In the genomic region with DNA sequence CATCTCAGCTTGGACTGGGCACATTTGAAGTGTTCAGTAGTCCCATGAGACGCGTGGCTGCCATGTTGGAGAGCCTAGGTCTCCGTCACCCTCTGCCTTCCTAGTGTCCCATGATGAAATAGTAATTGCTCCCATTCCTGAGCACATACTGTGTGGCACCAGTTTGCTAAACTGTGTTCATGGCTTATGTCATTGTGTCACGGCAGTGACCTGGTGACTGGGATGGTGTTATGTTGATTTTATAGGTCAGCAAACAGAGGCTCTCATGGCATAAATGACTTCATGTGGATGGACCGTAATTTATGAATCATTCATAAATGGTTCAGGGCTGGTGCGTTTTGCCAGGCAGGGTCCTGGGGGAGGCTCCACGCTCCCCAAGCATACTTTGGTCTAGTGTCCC, we compare ENCODE assay signal across 19 cellular contexts. TPM values are rescaled to one million over a fixed set of nuclear protein-coding genes. Genes with fewer than 3 reads are reported as not detected.
DNase-seq lines count a peak whose midpoint lies in the region; ATAC-seq, FAIRE-seq and TF ChIP-seq lines count a peak whose summit lies in the region.
"Had no signal": no experiment of that assay in that cellular context is flagged by ENCODE, and none has a peak within 500 bp of the region (broad histone marks: within the 10 kb centered on the region; RNA-seq: fewer than 3 reads in every experiment).

No MANE protein-coding gene starts in this region.

- no peaks in the 10 kb centered on the region for H3K9me3 ChIP-seq in stomach smooth muscle (ENCODE audit: control insufficient read depth in 2 of 2, low read length in 2 of 2)
- H3K9me3 ChIP-seq: heart left ventricle had no signal

- ATAC-seq in HG03342 (IDR thresholded peaks at IDR 0.05; ENCODE audit: unreplicated experiment), result no peak
- ATAC-seq in effector memory CD8-positive, alpha-beta T cell (replicated peaks), result no peak
- ATAC-seq: heart left ventricle had no signal

- CTCF ChIA-PET in activated naive CD4-positive, alpha-beta T cell treated with anti-CD3 and anti-CD28 coated beads, Interleukin-2, amount 10 ng/mL, durations not matched to agents 7 days and 5 days (lab: Charles Lee), result interaction anchor here (1.3 to 1.5 kb wide), 2 partner anchors 8 to 131 kb away, joined by 4 to 5 read pairs; no protein-coding TSS in a partner anchor
- CTCF ChIA-PET in GM10248 (lab: Yijun Ruan, JAX), result interaction anchor here (0.6 to 4.5 kb wide), 6 partner anchors 8 to 130 kb away, joined by 3 to 22 read pairs (median 7); no protein-coding TSS in a partner anchor

- no peak overlapping the region for H3K27ac Mint-ChIP-seq in activated naive CD4-positive, alpha-beta T cell treated with anti-CD3 and anti-CD28 coated beads, Interleukin-2, amount 10 ng/mL, durations not matched to agents 7 days and 5 days
- H3K27ac Mint-ChIP-seq in brain, result peak overlapping the region; percentile 17 to 90 (median 73)
- H3K27ac Mint-ChIP-seq in effector memory CD8-positive, alpha-beta T cell, result no peak overlapping the region
- H3K27ac Mint-ChIP-seq: nephron had no signal

- no peak overlapping the region for H3K4me3 ChIP-seq in stomach smooth muscle (ENCODE audit: low read length in 2 of 2)
- H3K4me3 ChIP-seq: heart left ventricle had no signal

- H3K27ac ChIP-seq in stomach smooth muscle (ENCODE audit: low read length), result peak overlapping the region; percentile 24
- H3K27ac ChIP-seq: heart left ventricle had no signal

- no peak overlapping the region for H3K4me3 Mint-ChIP-seq in activated naive CD4-positive, alpha-beta T cell treated with anti-CD3 and anti-CD28 coated beads, Interleukin-2, amount 10 ng/mL, durations not matched to agents 7 days and 5 days
- H3K4me3 Mint-ChIP-seq in brain, result peak overlapping the region in 3 of 5 experiments; percentile 20 to 54 (median 43)
- no peak overlapping the region for H3K4me3 Mint-ChIP-seq in effector memory CD8-positive, alpha-beta T cell
- H3K4me3 Mint-ChIP-seq: CD4-positive, alpha-beta memory T cell; central memory CD8-positive, alpha-beta T cell had no signal

- peak; percentile 10 for DNase-seq in activated naive CD4-positive, alpha-beta T cell treated with anti-CD3 and anti-CD28 coated beads, Interleukin-2, amount 10 ng/mL, durations not matched to agents 7 days and 5 days
- no peak for DNase-seq in activated naive CD4-positive, alpha-beta T cell treated with anti-CD3 and anti-CD28 coated beads, Interleukin-2, amount 50 U/mL, for 16 hours
- DNase-seq in HTR-8/SVneo (ENCODE audit: insufficient read length, low spot score), result no peak
- no peak for DNase-seq in GM10248 (ENCODE audit: extremely low spot score)
- DNase-seq in effector memory CD8-positive, alpha-beta T cell, result no peak
- DNase-seq: activated CD4-positive, alpha-beta T cell treated with anti-CD3 and anti-CD28 coated beads for 48 hours; activated T-cell treated with anti-CD3 and anti-CD28 coated beads for 4 hours; CD4-positive, alpha-beta memory T cell; DND-41; effector CD4-positive, alpha-beta T cell; heart left ventricle; NCI-H1105 treated with DMSO at 0.1 percent for 48 hours; NCI-H69; stimulated activated naive CD4-positive, alpha-beta T cell treated with Interleukin-2 at 50 U/mL for 16 hours had no signal

- H3K9me3 Mint-ChIP-seq in activated naive CD4-positive, alpha-beta T cell treated with anti-CD3 and anti-CD28 coated beads, Interleukin-2, amount 10 ng/mL, durations not matched to agents 7 days and 5 days, result no peaks in the 10 kb centered on the region
- no peaks in the 10 kb centered on the region for H3K9me3 Mint-ChIP-seq in brain
- no peaks in the 10 kb centered on the region for H3K9me3 Mint-ChIP-seq in effector memory CD8-positive, alpha-beta T cell
- H3K9me3 Mint-ChIP-seq: CD4-positive, alpha-beta memory T cell; central memory CD8-positive, alpha-beta T cell; nephron had no signal

- POLR2A ChIA-PET in GM10248 (lab: Yijun Ruan, JAX), result no interaction called here

- no peaks in the 10 kb centered on the region for H3K36me3 Mint-ChIP-seq in activated naive CD4-positive, alpha-beta T cell treated with anti-CD3 and anti-CD28 coated beads, Interleukin-2, amount 10 ng/mL, durations not matched to agents 7 days and 5 days
- no peaks in the 10 kb centered on the region for H3K36me3 Mint-ChIP-seq in brain
- no peaks in the 10 kb centered on the region for H3K36me3 Mint-ChIP-seq in effector memory CD8-positive, alpha-beta T cell (ENCODE audit: insufficient read depth)
- H3K36me3 Mint-ChIP-seq: CD4-positive, alpha-beta memory T cell had no signal

- TF ChIP-seq CTCF in brain (conservative IDR thresholded peaks at IDR 0.05) (no peak), GM10248 (IDR thresholded peaks at IDR 0.05; ENCODE audit: control extremely low read depth, extremely low read depth, low read depth, missing control alignments) (no peak)

- peaks cover 10% of the 10 kb centered on the region for H3K4me1 ChIP-seq in stomach smooth muscle (ENCODE audit: control insufficient read depth, insufficient read depth, low read length)

- no peak overlapping the region for H3K9ac ChIP-seq in stomach smooth muscle (ENCODE audit: low read length in 2 of 2)

- peaks cover under 1% of the 10 kb centered on the region for H3K27me3 Mint-ChIP-seq in activated naive CD4-positive, alpha-beta T cell treated with anti-CD3 and anti-CD28 coated beads, Interleukin-2, amount 10 ng/mL, durations not matched to agents 7 days and 5 days
- peaks cover 4% of the 10 kb centered on the region for H3K27me3 Mint-ChIP-seq in brain
- no peaks in the 10 kb centered on the region for H3K27me3 Mint-ChIP-seq in effector memory CD8-positive, alpha-beta T cell
- H3K27me3 Mint-ChIP-seq: CD4-positive, alpha-beta memory T cell; central memory CD8-positive, alpha-beta T cell had no signal

- peaks cover 16% of the 10 kb centered on the region for H3K4me1 Mint-ChIP-seq in activated naive CD4-positive, alpha-beta T cell treated with anti-CD3 and anti-CD28 coated beads, Interleukin-2, amount 10 ng/mL, durations not matched to agents 7 days and 5 days
- H3K4me1 Mint-ChIP-seq in brain, result peaks cover 21% of the 10 kb centered on the region
- H3K4me1 Mint-ChIP-seq in effector memory CD8-positive, alpha-beta T cell (ENCODE audit: low read depth in 2 of 2), result peaks cover 11 to 13% of the 10 kb centered on the region in 2 donors

- H3K27me3 ChIP-seq in stomach smooth muscle (ENCODE audit: control insufficient read depth in 1 of 2, insufficient read depth in 2 of 2, low read length in 2 of 2), result no peaks in the 10 kb centered on the region

- H3K36me3 ChIP-seq in stomach smooth muscle (ENCODE audit: control insufficient read depth in 2 of 2, insufficient read depth in 2 of 2, low read length in 2 of 2), result no peaks in the 10 kb centered on the region
- H3K36me3 ChIP-seq: heart left ventricle had no signal

- FAIRE-seq in HTR-8/SVneo (lab: Jason Lieb, UNC), result peak; percentile 88

RNA-seq across cellular contexts. Expression of a gene that starts 3.8 kb away (rescaled TPM):
- 9.0 TPM for polyA plus RNA-seq in brain (ENCODE audit: insufficient read depth, low read depth, low replicate concordance)

Comparison
In these comparisons a context has a peak if more than half of its experiments do, and no peak if none do; other contexts are left out.
1. H3K27ac Mint-ChIP-seq: peak in brain (5 of 5); none in activated naive CD4-positive, alpha-beta T cell treated with anti-CD3 and anti-CD28 coated beads, Interleukin-2, amount 10 ng/mL, durations not matched to agents 7 days and 5 days (single experiment) and effector memory CD8-positive, alpha-beta T cell (0 of 2).
2. H3K4me3 Mint-ChIP-seq: peak in brain (3 of 5); none in activated naive CD4-positive, alpha-beta T cell treated with anti-CD3 and anti-CD28 coated beads, Interleukin-2, amount 10 ng/mL, durations not matched to agents 7 days and 5 days (single experiment) and effector memory CD8-positive, alpha-beta T cell (0 of 2).